ENCODE assay signal across 22 cellular contexts in the genomic region with DNA sequence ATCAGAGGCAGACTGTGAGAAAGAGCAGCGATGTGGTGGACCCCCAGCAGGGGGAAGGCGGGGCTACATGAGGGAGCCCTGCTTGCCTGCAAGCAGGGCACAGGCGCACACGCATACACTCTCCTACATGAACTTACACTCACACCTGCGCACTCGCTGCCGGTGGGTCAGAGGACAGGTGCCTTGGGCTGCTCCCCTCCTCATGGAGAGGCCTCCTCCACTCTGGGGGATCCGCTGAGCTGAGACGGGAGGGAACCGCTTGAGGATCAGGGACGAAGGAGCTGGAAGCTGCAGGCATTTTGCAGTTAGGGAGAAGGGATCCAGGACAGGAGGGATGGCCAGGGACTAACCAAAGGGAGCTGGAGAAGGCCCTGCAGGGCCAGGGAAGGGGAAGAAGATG. TPM values are rescaled to one million over a fixed set of nuclear protein-coding genes. Genes with fewer than 3 reads are reported as not detected.
DNase-seq lines count a peak whose midpoint lies in the region; ATAC-seq and TF ChIP-seq lines count a peak whose summit lies in the region.
"Had no signal": no experiment of that assay in that cellular context is flagged by ENCODE, and none has a peak within 500 bp of the region (broad histone marks: within the 10 kb centered on the region; RNA-seq: fewer than 3 reads in every experiment).

No MANE protein-coding gene starts in this region.

- H2BK12ac ChIP-seq in H9 (ENCODE audit: insufficient read length, low read depth, low read length), result no peak overlapping the region

- peaks cover 36% of the 10 kb centered on the region for H3K36me3 Mint-ChIP-seq in Caco-2 (ENCODE audit: insufficient read depth, unreplicated experiment)
- H3K36me3 Mint-ChIP-seq in H9 (ENCODE audit: insufficient read depth in 1 of 3, low read depth in 3 of 3), result peaks cover 0 to 17% (median 4%) of the 10 kb centered on the region in 3 experiments; a peak in 6 of 7 replicates
- peaks cover 55 to 57% of the 10 kb centered on the region in 2 donors for H3K36me3 Mint-ChIP-seq in CD14-positive monocyte

- no peak overlapping the region for H3T11ph ChIP-seq in H9 (ENCODE audit: low read length)

- no peak overlapping the region for H4K91ac ChIP-seq in H9 (ENCODE audit: insufficient read length, low read depth, low read length)

- H2AFZ ChIP-seq in H9 (ENCODE audit: low read length), result no peak overlapping the region

- BruUV-seq in Caco-2 (replicated peaks; lab: Mats Ljungman, UMichigan), result no TSS peak

- H3K9me3 ChIP-seq in Caco-2 (no peaks in the 10 kb centered on the region), H9 (ENCODE audit: control insufficient read depth, low read depth, low read length) (no peaks in the 10 kb centered on the region), skeletal muscle tissue (ENCODE audit: control insufficient read depth in 3 of 3, low read length in 3 of 3) (no peaks in the 10 kb centered on the region)
- H3K9me3 ChIP-seq: BLaER1 had no signal

- H3K36me3 ChIP-seq in Caco-2 (ENCODE audit: control insufficient read depth, insufficient read depth, low read length) (peaks cover 12% of the 10 kb centered on the region; the same call in 1 of the 2 replicates), skeletal muscle tissue (ENCODE audit: control insufficient read depth in 3 of 3, insufficient read depth in 3 of 3, low read length in 3 of 3) (peaks cover 32 to 46% (median 37%) of the 10 kb centered on the region in 3 donors)

- H4K5ac ChIP-seq in H9 (ENCODE audit: insufficient read length, low read depth, low read length), result no peak overlapping the region

- H2BK15ac ChIP-seq in H9 (ENCODE audit: low read depth, low read length), result no peak overlapping the region

- H2BK20ac ChIP-seq in H9 (ENCODE audit: low read depth, low read length, poor library complexity, severe bottlenecking), result no peak overlapping the region

- no peak overlapping the region for H3K4ac ChIP-seq in H9 (ENCODE audit: low read depth, low read length)

- no CpG with 5 or more reads among the region's 11 CpGs for WGBS in H9 (ENCODE audit: extremely low coverage, insufficient read length, low lambda C conversion rate)

- ATAC-seq in GM18867 (IDR thresholded peaks at IDR 0.05; ENCODE audit: unreplicated experiment), result no peak
- ATAC-seq: CD8-positive, alpha-beta T cell; PC-3 had no signal

- H3K79me2 ChIP-seq in H9 (ENCODE audit: insufficient read depth, low read length), result no peaks in the 10 kb centered on the region

- H3K4me1 ChIP-seq in Caco-2, result peaks cover 36% of the 10 kb centered on the region
- H3K4me1 ChIP-seq in H9 (ENCODE audit: insufficient read depth, low read length), result no peaks in the 10 kb centered on the region
- peaks cover 21 to 64% (median 23%) of the 10 kb centered on the region in 3 donors for H3K4me1 ChIP-seq in skeletal muscle tissue (ENCODE audit: control insufficient read depth in 3 of 3, insufficient read depth in 3 of 3, low read length in 3 of 3)

- intact Hi-C loops in Caco-2 (cut with micrococcal nuclease; ENCODE audit: unreplicated experiment) (no loop called here), dorsolateral prefrontal cortex (cut with DNase I) (loop anchor here in 1 of 2 donors (10.0 kb wide), 1 partner anchor 113 kb away; a partner anchor contains a TSS), CD14-positive monocyte (cut with micrococcal nuclease) (no loop called here)

- no peak overlapping the region for H3K23ac ChIP-seq in H9 (ENCODE audit: insufficient read length, low read depth, low read length)

- H3K14ac ChIP-seq in H9 (ENCODE audit: insufficient read depth, low read length), result no peak overlapping the region

- no peak overlapping the region for H3K4me3 ChIP-seq in Caco-2 (ENCODE audit: low read depth, low read length)
- H3K4me3 ChIP-seq in skeletal muscle tissue (ENCODE audit: low read length in 3 of 3), result no peak overlapping the region
- H3K4me3 ChIP-seq in dorsolateral prefrontal cortex, result no peak overlapping the region
- H3K4me3 ChIP-seq: BLaER1 had no signal

- H3K9me3 Mint-ChIP-seq in Caco-2 (ENCODE audit: unreplicated experiment), result no peaks in the 10 kb centered on the region
- no peaks in the 10 kb centered on the region for H3K9me3 Mint-ChIP-seq in H9
- H3K9me3 Mint-ChIP-seq in CD14-positive monocyte, result no peaks in the 10 kb centered on the region
- H3K9me3 Mint-ChIP-seq: CD8-positive, alpha-beta T cell had no signal

- H3K9ac ChIP-seq in H9 (ENCODE audit: extremely low read depth, insufficient read length, low read length) (no peak overlapping the region), skeletal muscle tissue (ENCODE audit: low read depth in 1 of 3, low read length in 3 of 3) (peak overlapping the region in 2 of 3 donors; percentile 16 to 20)
- H3K9ac ChIP-seq: BLaER1, KMS-11 had no signal

- H3K27me3 Mint-ChIP-seq in Caco-2 (ENCODE audit: insufficient read depth, unreplicated experiment) (no peaks in the 10 kb centered on the region), H9 (ENCODE audit: low read depth) (peaks cover 4% of the 10 kb centered on the region), CD14-positive monocyte (ENCODE audit: low read depth in 3 of 3) (peaks cover 2 to 7% (median 4%) of the 10 kb centered on the region in 3 donors)

- no peaks in the 10 kb centered on the region for H3K79me1 ChIP-seq in H9 (ENCODE audit: insufficient read depth, low read depth, low read length, poor library complexity, severe bottlenecking)

- H4K20me1 ChIP-seq in H9 (ENCODE audit: control insufficient read depth, insufficient read depth, insufficient read length), result no peaks in the 10 kb centered on the region

- H2BK5ac ChIP-seq in H9 (ENCODE audit: insufficient read length, low read length), result no peak overlapping the region

- no peak overlapping the region for H4K8ac ChIP-seq in H9 (replicated peaks; ENCODE audit: insufficient read length, low read depth, low read length)

- H3K4me1 Mint-ChIP-seq in Caco-2 (ENCODE audit: low read depth, unreplicated experiment) (peaks cover 34% of the 10 kb centered on the region), H9 (peaks cover 6 to 7% of the 10 kb centered on the region in 2 experiments; a peak in 3 of 4 replicates), CD14-positive monocyte (no peaks in the 10 kb centered on the region)

- H3K4me2 ChIP-seq in H9 (ENCODE audit: insufficient read depth, insufficient read length, low read length), result no peak overlapping the region
- H3K4me2 ChIP-seq: KMS-11 had no signal

- no peak overlapping the region for H3K18ac ChIP-seq in H9 (ENCODE audit: insufficient read length, low read depth, low read length)

- H3K27ac ChIP-seq in H9 (ENCODE audit: insufficient read length, low read depth, low read length) (no peak overlapping the region), skeletal muscle tissue (ENCODE audit: low read depth, low read length) (peak overlapping the region; percentile 92), dorsolateral prefrontal cortex (no peak overlapping the region)
- H3K27ac ChIP-seq: HL-60, KMS-11 had no signal

- no peak overlapping the region for H3K56ac ChIP-seq in H9 (ENCODE audit: insufficient read length, low read depth, low read length)

- H3K4me3 Mint-ChIP-seq in Caco-2 (ENCODE audit: unreplicated experiment), result peak overlapping the region; percentile 22
- no peak overlapping the region for H3K4me3 Mint-ChIP-seq in H9
- H3K4me3 Mint-ChIP-seq in CD14-positive monocyte, result no peak overlapping the region
- H3K4me3 Mint-ChIP-seq: CD8-positive, alpha-beta T cell had no signal

- CTCF ChIA-PET in Caco-2 (lab: Charles Lee), result no interaction called here

- no peak overlapping the region for H2BK120ac ChIP-seq in H9 (ENCODE audit: low read depth, low read length, poor library complexity, severe bottlenecking)

- no peaks in the 10 kb centered on the region for H3K23me2 ChIP-seq in H9 (ENCODE audit: insufficient read length, low read depth, low read length, poor library complexity, severe bottlenecking)

- H3K27ac Mint-ChIP-seq in Caco-2 (ENCODE audit: unreplicated experiment) (peak overlapping the region; percentile 93), H9 (no peak overlapping the region), CD14-positive monocyte (peak overlapping the region in 1 of 7 donors; percentile 59)
- H3K27ac Mint-ChIP-seq: CD8-positive, alpha-beta T cell had no signal

- DNase-seq in Caco-2, result peak in 1 of 2 experiments; percentile 50
- peak; percentile 28 for DNase-seq in H9
- DNase-seq in mesenteric fat pad (ENCODE audit: low spot score), result peak; percentile 73
- DNase-seq in dorsolateral prefrontal cortex, result no peak
- no peak for DNase-seq in dedifferentiated amniotic fluid mesenchymal stem cell (ENCODE audit: extremely low spot score)
- DNase-seq in CD14-positive monocyte (ENCODE audit: low spot score), result no peak
- DNase-seq: CD8-positive, alpha-beta T cell; DMS79; HCEC 1CT; MV-4-11; NCI-H1417 treated with DMSO at 0.1 percent for 48 hours; NCI-H187 treated with DMSO at 0.1 percent for 48 hours; NCI-H226; NCI-H524; PC-3; RPMI8226; SHP77 treated with DMSO at 0.1 percent for 48 hours had no signal

- POLR2A ChIA-PET in Caco-2 (lab: Charles Lee), result no interaction called here

- no peak overlapping the region for H2AK5ac ChIP-seq in H9 (ENCODE audit: insufficient read length, low read length)

- no peaks in the 10 kb centered on the region for H3K27me3 ChIP-seq in Caco-2 (replicated peaks; ENCODE audit: control insufficient read depth, insufficient read depth, low read length)
- H3K27me3 ChIP-seq in H9 (ENCODE audit: insufficient read depth, low read length), result no peaks in the 10 kb centered on the region; the same call in 1 of the 2 replicates
- H3K27me3 ChIP-seq in skeletal muscle tissue (ENCODE audit: control insufficient read depth in 3 of 3, insufficient read depth in 3 of 3, low read length in 3 of 3), result no peaks in the 10 kb centered on the region
- no peaks in the 10 kb centered on the region for H3K27me3 ChIP-seq in dorsolateral prefrontal cortex
- H3K27me3 ChIP-seq: BLaER1 had no signal

- TF ChIP-seq CTCF in Caco-2 (IDR thresholded peaks at IDR 0.05; ENCODE audit: insufficient read depth in 1 of 2, low read depth in 1 of 2, low read length in 1 of 2, severe bottlenecking in 1 of 2, unreplicated experiment in 1 of 2), result no peak
- TF ChIP-seq CTCF in H9 (conservative IDR thresholded peaks at IDR 0.05), result no peak
- TF ChIP-seq CTCF in dorsolateral prefrontal cortex (IDR thresholded peaks at IDR 0.05 in 54 of 56, conservative IDR thresholded peaks at IDR 0.05 in 2 of 56; ENCODE audit: low read depth in 1 of 56, partially characterized antibody in 56 of 56), result no peak
- TF ChIP-seq CTCF in CD14-positive monocyte (IDR thresholded peaks at IDR 0.05), result no peak

RNA-seq across cellular contexts. Expression of a gene that starts 14.2 kb away (rescaled TPM):
- total RNA-seq in Caco-2 (2022), result 46.8 and 48.3 TPM in 2 replicates
- total RNA-seq in H9 (2021), result 12.0 and 13.0 TPM in 2 replicates
- 5.1 TPM for total RNA-seq in mesenteric fat pad
- total RNA-seq in skeletal muscle tissue, result 8.4 TPM
- total RNA-seq in dorsolateral prefrontal cortex, result 10 to 100 TPM; 13.8 to 44.3 (median 26.5) TPM
- polyA plus RNA-seq in CD14-positive monocyte, result 1 to 10 TPM; 1.6 TPM

RNA-seq across cellular contexts. Expression of a gene that starts 23.9 kb away (rescaled TPM):
- total RNA-seq in Caco-2 (2022) (159 and 162 TPM in 2 replicates), H9 (2021) (67.2 and 68.4 TPM in 2 replicates), mesenteric fat pad (33.5 TPM), skeletal muscle tissue (19.8 TPM), dorsolateral prefrontal cortex (10 to 100 TPM; 26.3 to 47.8 (median 35.6) TPM)
- 10 to 100 TPM; 32.6 to 32.7 TPM for polyA plus RNA-seq in CD14-positive monocyte

RNA-seq across cellular contexts. Expression of a gene that starts 24.0 kb away (rescaled TPM):
- total RNA-seq in Caco-2 (2022) (1.4 and 2.3 TPM in 2 replicates), H9 (2021) (0.29 and 0.31 TPM in 2 replicates), mesenteric fat pad (not detected), skeletal muscle tissue (not detected), dorsolateral prefrontal cortex (1 to 10 TPM in 20 of 120 experiments, under 1 TPM in 56, not detected in 44; 0.26 to 1.8 (median 0.75) TPM)
- under 1 TPM; 0.12 to 0.22 TPM for polyA plus RNA-seq in CD14-positive monocyte

RNA-seq across cellular contexts. Expression of a gene that starts 33.7 kb away (rescaled TPM):
- total RNA-seq in Caco-2 (2022) (73.6 and 80.8 TPM in 2 replicates), H9 (2021) (34.0 and 38.6 TPM in 2 replicates), mesenteric fat pad (70.6 TPM), skeletal muscle tissue (29.2 TPM), dorsolateral prefrontal cortex (10 to 100 TPM; 18.1 to 42.2 (median 27.6) TPM)
- polyA plus RNA-seq in CD14-positive monocyte, result 10 to 100 TPM; 13.2 to 14.5 TPM

RNA-seq across cellular contexts. Expression of a gene that starts 43.5 kb away (rescaled TPM):
- total RNA-seq in Caco-2 (2022) (20.6 and 25.0 TPM in 2 replicates), H9 (2021) (0.90 and 0.92 TPM in 2 replicates), mesenteric fat pad (1.9 TPM), skeletal muscle tissue (under 0.01 TPM), dorsolateral prefrontal cortex (under 1 TPM in 85 of 120 experiments, not detected in 35; 0.10 to 0.62 (median 0.24) TPM)
- under 1 TPM in 1 of 2 donors, not detected in 1; 0.06 TPM for polyA plus RNA-seq in CD14-positive monocyte

Comparison
In these comparisons a context has a peak if more than half of its experiments do, and no peak if none do; other contexts are left out.
1. DNase-seq: peak in H9 (single experiment) and mesenteric fat pad (single experiment); none in dorsolateral prefrontal cortex (0 of 10), dedifferentiated amniotic fluid mesenchymal stem cell (single experiment) and CD14-positive monocyte (single experiment).